19 cellular contexts compared by ENCODE assay signal in the genomic region with DNA sequence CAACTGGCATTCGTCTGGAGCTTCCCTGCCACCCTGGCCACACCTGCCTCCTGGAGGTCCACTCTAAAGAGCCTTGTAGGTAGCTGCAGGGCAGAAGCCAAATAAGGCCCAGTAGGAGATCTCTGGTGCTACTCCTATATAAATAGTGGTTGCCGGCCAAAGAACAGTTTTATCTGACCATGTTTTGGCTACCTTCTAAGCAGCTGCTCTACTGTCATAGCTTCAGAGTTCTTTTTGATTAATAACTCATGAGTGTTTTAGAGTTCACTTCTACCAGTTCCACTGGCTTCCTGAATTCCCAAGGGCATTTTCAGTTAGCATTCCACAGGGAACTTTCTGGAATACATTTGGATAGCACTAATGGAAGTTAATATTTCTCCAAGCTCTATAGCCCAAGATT.
DNase-seq lines count a peak whose midpoint lies in the region; ATAC-seq and TF ChIP-seq lines count a peak whose summit lies in the region.
"Had no signal": no experiment of that assay in that cellular context is flagged by ENCODE, and none has a peak within 500 bp of the region (broad histone marks: within the 10 kb centered on the region; RNA-seq: fewer than 3 reads in every experiment).

No MANE protein-coding gene starts in this region.

- no peak overlapping the region for H3K4me3 Mint-ChIP-seq in MCF 10A (ENCODE audit: unreplicated experiment)
- H3K4me3 Mint-ChIP-seq: CD4-positive, CD25-positive, alpha-beta regulatory T cell; IgD-negative memory B cell had no signal

- peaks cover 0 to 44% (median 16%) of the 10 kb centered on the region in 9 donors for H3K4me1 ChIP-seq in heart right ventricle
- H3K4me1 ChIP-seq: SJCRH30 had no signal

- H3K27me3 Mint-ChIP-seq in MCF 10A (ENCODE audit: insufficient read depth, unreplicated experiment): no peaks in the 10 kb centered on the region
- H3K27me3 Mint-ChIP-seq: IgD-negative memory B cell had no signal

- no peaks in the 10 kb centered on the region for H3K27me3 ChIP-seq in heart right ventricle
- H3K27me3 ChIP-seq: SJCRH30 had no signal

- CTCF ChIA-PET in MCF 10A (lab: Yijun Ruan, JAX): interaction anchor here (0.7 to 4.1 kb wide), 4 partner anchors 9 to 458 kb away, joined by 3 to 24 read pairs (median 4); no protein-coding TSS in a partner anchor

- no peaks in the 10 kb centered on the region for H3K9me3 Mint-ChIP-seq in MCF 10A (ENCODE audit: unreplicated experiment)
- H3K9me3 Mint-ChIP-seq: CD4-positive, CD25-positive, alpha-beta regulatory T cell; IgD-negative memory B cell had no signal

- ATAC-seq in Right ventricle myocardium superior (ENCODE audit: poor library complexity) (peak; percentile 42), heart right ventricle (peak in 6 of 8 donors; percentile 29 to 60 (median 36)), left lobe of liver (peak; percentile 46)

- no TSS peak for BruUV-seq in MCF 10A (replicated peaks; lab: Mats Ljungman, UMichigan)

- WGBS in heart right ventricle, 2 donors: 68 to 78% methylated on average over 2 of the region's 2 CpGs

- peaks cover 0 to 4% (median 0%) of the 10 kb centered on the region in 11 donors for H3K9me3 ChIP-seq in heart right ventricle
- H3K9me3 ChIP-seq: SJCRH30 had no signal

- no peaks in the 10 kb centered on the region for H3K4me1 Mint-ChIP-seq in MCF 10A (ENCODE audit: insufficient read depth, unreplicated experiment)

- TF ChIP-seq CTCF in heart right ventricle (IDR thresholded peaks at IDR 0.05) (no peak), MCF 10A (IDR thresholded peaks at IDR 0.05; ENCODE audit: unreplicated experiment) (no peak)

- H3K36me3 Mint-ChIP-seq in MCF 10A (ENCODE audit: insufficient read depth, unreplicated experiment): no peaks in the 10 kb centered on the region
- H3K36me3 Mint-ChIP-seq: CD4-positive, CD25-positive, alpha-beta regulatory T cell had no signal

- H3K36me3 ChIP-seq in heart right ventricle: no peaks in the 10 kb centered on the region
- H3K36me3 ChIP-seq: SJCRH30 had no signal

- peak overlapping the region in 4 of 10 donors; percentile 18 to 57 (median 32) for H3K27ac ChIP-seq in heart right ventricle
- H3K27ac ChIP-seq: KMS-11, SJCRH30 had no signal

- POLR2A ChIA-PET in MCF 10A (lab: Yijun Ruan, JAX): no interaction called here

- H3K4me3 ChIP-seq in heart right ventricle: no peak overlapping the region
- H3K4me3 ChIP-seq: SJCRH30 had no signal

- H3K27ac Mint-ChIP-seq in MCF 10A (ENCODE audit: low read depth, unreplicated experiment): no peak overlapping the region
- H3K27ac Mint-ChIP-seq: IgD-negative memory B cell had no signal

- no peak for DNase-seq in Right ventricle myocardium superior
- DNase-seq in cardiac septum (ENCODE audit: low spot score): no peak
- DNase-seq in heart right ventricle: no peak
- DNase-seq in left lobe of liver (ENCODE audit: low spot score): no peak
- no peak for DNase-seq in MCF 10A (ENCODE audit: unreplicated experiment)
- DNase-seq in stimulated activated CD4-positive, alpha-beta T cell treated with anti-CD3 and anti-CD28 coated beads, Interleukin-12 subunit alpha, Interleukin-12 subunit beta, amount 100 ng/mL, for 4 hours: no peak
- no peak for DNase-seq in COLO668 (lab: John Stamatoyannopoulos, UW; ENCODE audit: unreplicated experiment)
- DNase-seq: CD4-positive, CD25-positive, alpha-beta regulatory T cell; DMS53; NCI-H1048; NCI-H1417; NCI-H187; NCI-H2171 treated with DMSO at 0.1 percent for 48 hours; NCI-H345; NCI-H524; NCI-H774; SJCRH30 had no signal

- intact Hi-C loops in Right ventricle myocardium superior (cut with DNase I): no loop called here
- intact Hi-C loops in cardiac septum (cut with DNase I): loop anchor here (10.0 kb wide), 1 partner anchor 154 kb away; a partner anchor contains a TSS
- intact Hi-C loops in heart right ventricle (cut with DNase I): loop anchor here in 3 of 10 donors (10.0 kb wide), 3 partner anchors 144 to 314 kb away; a partner anchor contains a TSS
- intact Hi-C loops in MCF 10A (cut with micrococcal nuclease): no loop called here
